ENCODE assay signal across 9 cellular contexts in genomic region chr7:130493275-130493868, GRCh38. TPM values are rescaled to one million over a fixed set of nuclear protein-coding genes. Genes with fewer than 3 reads are reported as not detected.
DNase-seq lines count a peak whose midpoint lies in the region; TF ChIP-seq lines count a peak whose summit lies in the region.
"Had no signal": no experiment of that assay in that cellular context is flagged by ENCODE, and none has a peak within 500 bp of the region (broad histone marks: within the 10 kb centered on the region; RNA-seq: fewer than 3 reads in every experiment).

No MANE protein-coding gene starts in this region.

- no peaks in the 10 kb centered on the region for H3K27me3 ChIP-seq in prostate gland (replicated peaks; ENCODE audit: insufficient read depth)

- H3K9me3 ChIP-seq in prostate gland = no peaks in the 10 kb centered on the region

- H3K4me1 ChIP-seq in prostate gland (replicated peaks) = peaks cover 4% of the 10 kb centered on the region

- no peak for TF ChIP-seq POLR2A in prostate gland (IDR thresholded peaks at IDR 0.05)

- H3K36me3 ChIP-seq in prostate gland = no peaks in the 10 kb centered on the region

- in situ Hi-C loops in G401 (cut with HindIII; ENCODE audit: low sequenced_read_pairs) = no loop called here

- no peak overlapping the region for H3K27ac ChIP-seq in prostate gland

- intact Hi-C loops in prostate gland (cut with DNase I) = no loop called here

- DNase-seq in G401 (ENCODE audit: low spot score) (peak; percentile 12), NCI-H69 (lab: John Stamatoyannopoulos, UW) (peak; percentile 71), fibroblast of peridontal ligament (ENCODE audit: extremely low read depth) (peak; percentile 30), prostate gland (ENCODE audit: low spot score) (no peak), NCI-H446 treated with DMSO at 0.1 percent for 48 hours (lab: John Stamatoyannopoulos, UW) (no peak), NCI-H1105 treated with DMSO at 0.1 percent for 48 hours (lab: John Stamatoyannopoulos, UW) (no peak), NCI-H2196 (lab: John Stamatoyannopoulos, UW; ENCODE audit: unreplicated experiment) (no peak), HT-29 (ENCODE audit: low spot score) (no peak)
- DNase-seq: stimulated activated CD4-positive, alpha-beta T cell treated with anti-CD3 and anti-CD28 coated beads, Interleukin-4, amount 100 ng/mL, for 24 hours had no signal

- 59% methylated on average over 13 of the region's 13 CpGs for WGBS in prostate gland

- peak overlapping the region; percentile 19 to 31 for H3K4me3 ChIP-seq in prostate gland

- no peak for TF ChIP-seq CTCF in prostate gland (IDR thresholded peaks at IDR 0.05)

RNA-seq across cellular contexts. Expression of gene MEST, which starts 1.5 kb away (rescaled TPM):
- total RNA-seq in G401 (2014; rRNA removed; shearing (Covaris generic)) = 0.34 and 4.6 TPM in 2 replicates
- total RNA-seq in prostate gland = 10 to 100 TPM; 31.1 to 41.6 TPM
- 60.3 and 66.5 TPM in 2 replicates for total RNA-seq in HT-29 (2014; rRNA removed; shearing (Covaris generic))

RNA-seq across cellular contexts. Expression of gene CEP41, which starts 52.6 kb away (rescaled TPM):
- total RNA-seq in G401 (2014; rRNA removed; shearing (Covaris generic)) = 0.80 TPM in 1 of 2 replicates, not detected in the other
- 10 to 100 TPM in 1 of 2 donors, 1 to 10 TPM in 1; 6.6 to 16.2 TPM for total RNA-seq in prostate gland
- 5.5 and 8.6 TPM in 2 replicates for total RNA-seq in HT-29 (2014; rRNA removed; shearing (Covaris generic))

Comparison
In these comparisons a context has a peak if more than half of its experiments do, and no peak if none do; other contexts are left out.
1. DNase-seq: peak in G401 (single experiment), NCI-H69 (single experiment) and fibroblast of peridontal ligament (single experiment); none in prostate gland (single experiment), NCI-H446 treated with DMSO at 0.1 percent for 48 hours (single experiment), NCI-H1105 treated with DMSO at 0.1 percent for 48 hours (single experiment), NCI-H2196 (single experiment) and HT-29 (single experiment).